Comparison of ENCODE assay signal across 25 cellular contexts in the genomic region with DNA sequence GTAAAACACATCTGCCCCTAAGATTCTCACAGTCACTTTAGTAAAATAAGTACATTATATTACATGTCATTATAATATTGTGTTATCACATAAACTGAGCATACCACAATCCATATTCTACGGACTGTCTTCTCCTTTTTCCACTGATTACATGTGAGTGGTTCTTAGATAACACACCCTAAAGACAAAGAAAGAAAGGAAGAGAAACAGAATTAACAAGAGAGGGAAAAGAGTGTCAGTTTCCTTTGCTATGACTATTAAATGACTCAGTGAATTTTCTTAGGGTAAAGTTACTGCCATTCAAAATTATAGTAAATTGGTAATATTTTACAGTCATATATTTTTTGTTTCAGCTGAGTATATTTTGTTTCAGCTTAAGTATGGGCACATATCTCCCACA.
"Had no signal": no experiment of that assay in that cellular context is flagged by ENCODE, and none has a peak within 500 bp of the region (broad histone marks: within the 10 kb centered on the region; RNA-seq: fewer than 3 reads in every experiment).

No MANE protein-coding gene starts in this region.

- H3K27ac Mint-ChIP-seq: activated CD4-positive, alpha-beta memory T cell treated with anti-CD3 and anti-CD28 coated beads for 36 hours; activated CD4-positive, alpha-beta T cell treated with anti-CD3 and anti-CD28 coated beads, Interleukin-2, amount 10 ng/mL, durations not matched to agents 7 days and 5 days; activated naive CD4-positive, alpha-beta T cell treated with anti-CD3 and anti-CD28 coated beads for 36 hours; activated naive CD8-positive, alpha-beta T cell; T-helper 2 cell treated with Interferon-gamma antibody and Interleukin-4, amounts not matched to agents 5 μg/mL and 100 μg/mL, for 36 hours had no signal

- H3K4me2 ChIP-seq: KMS-11 had no signal

- H3K4me3 Mint-ChIP-seq: activated CD4-positive, alpha-beta memory T cell treated with anti-CD3 and anti-CD28 coated beads for 36 hours; activated CD4-positive, alpha-beta T cell treated with anti-CD3 and anti-CD28 coated beads, Interleukin-2, amount 10 ng/mL, durations not matched to agents 7 days and 5 days; activated naive CD4-positive, alpha-beta T cell treated with anti-CD3 and anti-CD28 coated beads for 36 hours; activated naive CD8-positive, alpha-beta T cell; activated T-cell treated with anti-CD3 and anti-CD28 coated beads, Interleukin-2, amount 50 U/mL, for 4 hours; T-helper 2 cell treated with Interferon-gamma antibody and Interleukin-4, amounts not matched to agents 5 μg/mL and 100 μg/mL, for 36 hours had no signal

- H3K4me3 ChIP-seq: MG63 had no signal

- H3K9ac ChIP-seq: KMS-11 had no signal

- DNase-seq: activated CD4-positive, alpha-beta memory T cell treated with anti-CD3 and anti-CD28 coated beads for 36 hours; activated CD4-positive, alpha-beta T cell treated with anti-CD3 and anti-CD28 coated beads, Interleukin-2, amount 10 ng/mL, durations not matched to agents 7 days and 5 days; activated CD4-positive, CD25-positive, alpha-beta regulatory T cell; activated CD8-positive, alpha-beta memory T cell treated with anti-CD3 and anti-CD28 coated beads for 24 hours; activated gamma-delta T cell; activated naive CD4-positive, alpha-beta T cell treated with anti-CD3 and anti-CD28 coated beads for 36 hours; activated T-cell treated with anti-CD3 and anti-CD28 coated beads, Interleukin-2, amount 50 U/mL, for 4 hours; amygdala; cerebellar nuclear complex; MG63; MV-4-11; NCI-H1092 treated with DMSO at 0.1 percent for 48 hours; NCI-H1417 treated with DMSO at 0.1 percent for 48 hours; NCI-H1694; NCI-H2029 treated with DMSO at 0.1 percent for 48 hours; NCI-H345; NCI-H510A; NCI-H526 treated with DMSO at 0.1 percent for 48 hours; SIG-M5; SW 1271 had no signal

- H3K27ac ChIP-seq: brain microvascular endothelial cell, KMS-11, VCaP had no signal

- ATAC-seq: activated T-cell treated with anti-CD3 and anti-CD28 coated beads, Interleukin-2, amount 50 U/mL, for 4 hours had no signal

- H3K36me3 Mint-ChIP-seq: activated CD4-positive, alpha-beta memory T cell treated with anti-CD3 and anti-CD28 coated beads for 36 hours; activated naive CD8-positive, alpha-beta T cell had no signal

- H3K9me3 ChIP-seq: MG63 had no signal

- H3K36me3 ChIP-seq: brain microvascular endothelial cell, MG63 had no signal

- H3K4me1 Mint-ChIP-seq: activated CD4-positive, alpha-beta T cell treated with anti-CD3 and anti-CD28 coated beads, Interleukin-2, amount 10 ng/mL, durations not matched to agents 7 days and 5 days had no signal

- H3K27me3 Mint-ChIP-seq: activated CD4-positive, alpha-beta memory T cell treated with anti-CD3 and anti-CD28 coated beads for 36 hours; activated CD4-positive, alpha-beta T cell treated with anti-CD3 and anti-CD28 coated beads, Interleukin-2, amount 10 ng/mL, durations not matched to agents 7 days and 5 days; activated naive CD8-positive, alpha-beta T cell had no signal

- H3K27me3 ChIP-seq: brain microvascular endothelial cell, MG63 had no signal
